ENCODE assay signal across 1 cellular context in the genomic region with DNA sequence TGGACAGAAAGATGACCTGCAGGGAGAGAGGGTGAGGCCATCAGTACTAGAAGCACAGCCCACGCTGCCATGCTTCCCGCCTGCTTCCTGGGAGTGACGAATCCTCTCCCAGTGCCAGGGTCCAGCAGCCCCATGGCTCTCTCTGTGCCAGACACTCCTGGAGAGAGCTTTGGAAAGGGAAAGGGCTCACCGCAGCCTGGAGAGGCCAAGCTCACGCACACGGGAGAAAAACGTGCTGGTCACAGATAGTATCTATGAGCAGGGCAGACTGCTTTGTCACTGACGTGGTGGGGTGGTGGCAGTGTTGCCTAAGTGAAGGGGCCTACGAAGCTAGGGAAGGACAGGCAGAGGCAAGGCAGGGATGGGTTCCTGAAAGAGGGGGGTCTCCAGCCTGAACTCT.
TF ChIP-seq lines count a peak whose summit lies in the region.

No MANE protein-coding gene starts in this region.

TF ChIP-seq in K562, 482 proteins besides CTCF, POLR2A, EP300 and RAD21 (continued from another document and continues in another):
- TF ChIP-seq, protein P1, sequence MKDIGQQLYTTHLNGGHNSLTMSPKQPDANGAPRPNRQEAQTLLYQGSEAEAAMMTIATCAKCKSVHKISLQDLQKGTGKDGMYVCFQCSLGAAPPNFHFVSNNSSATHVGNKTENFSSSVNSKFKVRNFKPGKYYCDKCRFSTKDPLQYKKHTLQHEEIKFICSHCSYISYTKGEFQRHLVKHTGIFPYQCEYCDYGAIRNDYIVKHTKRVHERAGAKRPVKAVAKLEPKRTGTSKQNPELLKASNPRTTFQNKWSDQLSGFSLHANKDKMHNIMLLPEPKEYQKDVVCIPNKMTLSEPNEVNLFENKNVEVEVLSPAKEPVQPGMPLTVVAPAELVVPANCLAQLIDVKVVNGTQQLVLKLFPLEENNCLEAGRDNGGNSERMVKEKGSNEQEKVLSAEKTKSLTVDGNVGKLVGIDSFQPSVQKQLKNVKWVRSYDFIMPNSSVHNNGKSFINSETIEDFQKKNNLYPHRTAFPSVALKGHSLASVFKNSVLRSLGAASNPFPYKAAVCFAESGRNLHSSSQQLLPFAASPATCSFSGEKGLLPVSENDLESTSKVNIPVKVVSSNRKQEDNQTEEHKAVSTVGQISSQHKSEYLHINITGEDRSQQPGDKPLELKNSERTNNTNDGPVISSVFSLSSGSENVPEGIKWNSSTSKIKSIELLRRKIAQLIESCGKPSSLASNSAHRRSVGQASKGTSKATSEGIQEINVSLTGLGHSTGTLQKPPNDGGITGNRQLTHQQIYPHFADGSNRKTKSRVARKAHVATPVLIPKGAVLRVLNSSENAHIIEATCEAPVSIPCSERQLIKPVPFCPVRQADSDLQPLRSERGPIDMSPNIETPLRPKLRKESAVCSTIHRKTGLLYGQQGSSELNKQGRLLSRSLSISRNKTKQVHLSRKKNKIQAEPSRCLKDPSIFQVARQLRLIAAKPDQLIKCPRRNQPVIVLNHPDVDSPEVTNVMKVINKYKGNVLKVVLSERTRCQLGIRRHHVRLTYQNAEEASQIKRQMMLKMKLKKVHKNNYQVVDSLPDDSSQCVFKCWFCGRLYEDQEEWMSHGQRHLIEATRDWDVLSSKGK (CRISPR knock-in tag; IDR thresholded peaks at IDR 0.05) = no peak
- TF ChIP-seq SNIP1 (IDR thresholded peaks at IDR 0.05; ENCODE audit: low read depth) (no peak), ZNF253 (CRISPR knock-in tag; conservative IDR thresholded peaks at IDR 0.05) (no peak), ZNF778 (CRISPR knock-in tag; IDR thresholded peaks at IDR 0.05) (no peak), CBFB (CRISPR knock-in tag; IDR thresholded peaks at IDR 0.05) (no peak), HMG20B (CRISPR knock-in tag; IDR thresholded peaks at IDR 0.05) (no peak), MIER1 (IDR thresholded peaks at IDR 0.05; ENCODE audit: low read depth) (no peak), ZNF354B (CRISPR knock-in tag; IDR thresholded peaks at IDR 0.05) (no peak), HNRNPUL1 (IDR thresholded peaks at IDR 0.05; ENCODE audit: low read length) (no peak), SLC30A9 (CRISPR knock-in tag; IDR thresholded peaks at IDR 0.05) (no peak), SRSF7 (optimal IDR thresholded peaks at IDR 0.05; ENCODE audit: low read depth, low read length) (no peak), ARID1B (IDR thresholded peaks at IDR 0.05) (peak; percentile 36), NR3C1 (CRISPR knock-in tag; IDR thresholded peaks at IDR 0.05) (no peak), RB1 (IDR thresholded peaks at IDR 0.05; ENCODE audit: low read depth) (no peak), KAT2B (IDR thresholded peaks at IDR 0.05; ENCODE audit: low read depth, low read length) (no peak), ZNF316 (IDR thresholded peaks at IDR 0.05) (0 out of 2 replicates have a peak, but pooled peaks have one; percentile 19), DACH1 (IDR thresholded peaks at IDR 0.05; ENCODE audit: partially characterized antibody) (no peak), GABPA (tag; conservative IDR thresholded peaks at IDR 0.05; ENCODE audit: low read depth) (no peak), ZNF143 (CRISPR knock-in tag; IDR thresholded peaks at IDR 0.05) (no peak), ZNF76 (CRISPR knock-in tag; IDR thresholded peaks at IDR 0.05; ENCODE audit: borderline replicate concordance) (no peak), STAT5A (IDR thresholded peaks at IDR 0.05; ENCODE audit: borderline replicate concordance, low read length) (no peak)
- TF ChIP-seq, protein P2, sequence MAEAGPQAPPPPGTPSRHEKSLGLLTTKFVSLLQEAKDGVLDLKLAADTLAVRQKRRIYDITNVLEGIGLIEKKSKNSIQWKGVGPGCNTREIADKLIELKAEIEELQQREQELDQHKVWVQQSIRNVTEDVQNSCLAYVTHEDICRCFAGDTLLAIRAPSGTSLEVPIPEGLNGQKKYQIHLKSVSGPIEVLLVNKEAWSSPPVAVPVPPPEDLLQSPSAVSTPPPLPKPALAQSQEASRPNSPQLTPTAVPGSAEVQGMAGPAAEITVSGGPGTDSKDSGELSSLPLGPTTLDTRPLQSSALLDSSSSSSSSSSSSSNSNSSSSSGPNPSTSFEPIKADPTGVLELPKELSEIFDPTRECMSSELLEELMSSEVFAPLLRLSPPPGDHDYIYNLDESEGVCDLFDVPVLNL (CRISPR knock-in tag; IDR thresholded peaks at IDR 0.05; ENCODE audit: low read depth) = no peak
- TF ChIP-seq, protein P3, sequence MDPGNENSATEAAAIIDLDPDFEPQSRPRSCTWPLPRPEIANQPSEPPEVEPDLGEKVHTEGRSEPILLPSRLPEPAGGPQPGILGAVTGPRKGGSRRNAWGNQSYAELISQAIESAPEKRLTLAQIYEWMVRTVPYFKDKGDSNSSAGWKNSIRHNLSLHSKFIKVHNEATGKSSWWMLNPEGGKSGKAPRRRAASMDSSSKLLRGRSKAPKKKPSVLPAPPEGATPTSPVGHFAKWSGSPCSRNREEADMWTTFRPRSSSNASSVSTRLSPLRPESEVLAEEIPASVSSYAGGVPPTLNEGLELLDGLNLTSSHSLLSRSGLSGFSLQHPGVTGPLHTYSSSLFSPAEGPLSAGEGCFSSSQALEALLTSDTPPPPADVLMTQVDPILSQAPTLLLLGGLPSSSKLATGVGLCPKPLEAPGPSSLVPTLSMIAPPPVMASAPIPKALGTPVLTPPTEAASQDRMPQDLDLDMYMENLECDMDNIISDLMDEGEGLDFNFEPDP (CRISPR knock-in tag; IDR thresholded peaks at IDR 0.05) = no peak
- TF ChIP-seq, protein P4, sequence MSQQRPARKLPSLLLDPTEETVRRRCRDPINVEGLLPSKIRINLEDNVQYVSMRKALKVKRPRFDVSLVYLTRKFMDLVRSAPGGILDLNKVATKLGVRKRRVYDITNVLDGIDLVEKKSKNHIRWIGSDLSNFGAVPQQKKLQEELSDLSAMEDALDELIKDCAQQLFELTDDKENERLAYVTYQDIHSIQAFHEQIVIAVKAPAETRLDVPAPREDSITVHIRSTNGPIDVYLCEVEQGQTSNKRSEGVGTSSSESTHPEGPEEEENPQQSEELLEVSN (IDR thresholded peaks at IDR 0.05; ENCODE audit: borderline replicate concordance in 1 of 2, extremely low read depth in 1 of 2, insufficient read depth in 1 of 2, insufficient read length in 1 of 2, low read depth in 1 of 2, low read length in 1 of 2, poor library complexity in 1 of 2, severe bottlenecking in 1 of 2) = peak in 1 of 2 experiments; percentile 46
- TF ChIP-seq, protein P5, sequence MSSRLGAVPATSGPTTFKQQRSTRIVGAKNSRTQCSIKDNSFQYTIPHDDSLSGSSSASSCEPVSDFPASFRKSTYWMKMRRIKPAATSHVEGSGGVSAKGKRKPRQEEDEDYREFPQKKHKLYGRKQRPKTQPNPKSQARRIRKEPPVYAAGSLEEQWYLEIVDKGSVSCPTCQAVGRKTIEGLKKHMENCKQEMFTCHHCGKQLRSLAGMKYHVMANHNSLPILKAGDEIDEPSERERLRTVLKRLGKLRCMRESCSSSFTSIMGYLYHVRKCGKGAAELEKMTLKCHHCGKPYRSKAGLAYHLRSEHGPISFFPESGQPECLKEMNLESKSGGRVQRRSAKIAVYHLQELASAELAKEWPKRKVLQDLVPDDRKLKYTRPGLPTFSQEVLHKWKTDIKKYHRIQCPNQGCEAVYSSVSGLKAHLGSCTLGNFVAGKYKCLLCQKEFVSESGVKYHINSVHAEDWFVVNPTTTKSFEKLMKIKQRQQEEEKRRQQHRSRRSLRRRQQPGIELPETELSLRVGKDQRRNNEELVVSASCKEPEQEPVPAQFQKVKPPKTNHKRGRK (tag; IDR thresholded peaks at IDR 0.05) = no peak
- TF ChIP-seq, protein P6, sequence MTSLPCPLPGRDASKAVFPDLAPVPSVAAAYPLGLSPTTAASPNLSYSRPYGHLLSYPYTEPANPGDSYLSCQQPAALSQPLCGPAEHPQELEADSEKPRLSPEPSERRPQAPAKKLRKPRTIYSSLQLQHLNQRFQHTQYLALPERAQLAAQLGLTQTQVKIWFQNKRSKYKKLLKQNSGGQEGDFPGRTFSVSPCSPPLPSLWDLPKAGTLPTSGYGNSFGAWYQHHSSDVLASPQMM (CRISPR knock-in tag; IDR thresholded peaks at IDR 0.05) = no peak
- TF ChIP-seq, protein P7, sequence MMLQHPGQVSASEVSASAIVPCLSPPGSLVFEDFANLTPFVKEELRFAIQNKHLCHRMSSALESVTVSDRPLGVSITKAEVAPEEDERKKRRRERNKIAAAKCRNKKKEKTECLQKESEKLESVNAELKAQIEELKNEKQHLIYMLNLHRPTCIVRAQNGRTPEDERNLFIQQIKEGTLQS (IDR thresholded peaks at IDR 0.05) = no peak
- TF ChIP-seq, protein P7 (CRISPR knock-in tag; conservative IDR thresholded peaks at IDR 0.05) = no peak
- TF ChIP-seq, protein P8, sequence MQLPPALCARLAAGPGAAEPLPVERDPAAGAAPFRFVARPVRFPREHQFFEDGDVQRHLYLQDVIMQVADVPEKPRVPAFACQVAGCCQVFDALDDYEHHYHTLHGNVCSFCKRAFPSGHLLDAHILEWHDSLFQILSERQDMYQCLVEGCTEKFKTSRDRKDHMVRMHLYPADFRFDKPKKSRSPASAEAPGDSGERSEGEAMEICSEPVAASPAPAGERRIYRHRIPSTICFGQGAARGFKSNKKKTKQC (CRISPR knock-in tag; IDR thresholded peaks at IDR 0.05) = no peak
- TF ChIP-seq, protein P9, sequence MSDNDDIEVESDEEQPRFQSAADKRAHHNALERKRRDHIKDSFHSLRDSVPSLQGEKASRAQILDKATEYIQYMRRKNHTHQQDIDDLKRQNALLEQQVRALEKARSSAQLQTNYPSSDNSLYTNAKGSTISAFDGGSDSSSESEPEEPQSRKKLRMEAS (CRISPR knock-in tag; IDR thresholded peaks at IDR 0.05) = peak; percentile 55; the same call in 1 of the 2 replicates
- TF ChIP-seq, protein P10, sequence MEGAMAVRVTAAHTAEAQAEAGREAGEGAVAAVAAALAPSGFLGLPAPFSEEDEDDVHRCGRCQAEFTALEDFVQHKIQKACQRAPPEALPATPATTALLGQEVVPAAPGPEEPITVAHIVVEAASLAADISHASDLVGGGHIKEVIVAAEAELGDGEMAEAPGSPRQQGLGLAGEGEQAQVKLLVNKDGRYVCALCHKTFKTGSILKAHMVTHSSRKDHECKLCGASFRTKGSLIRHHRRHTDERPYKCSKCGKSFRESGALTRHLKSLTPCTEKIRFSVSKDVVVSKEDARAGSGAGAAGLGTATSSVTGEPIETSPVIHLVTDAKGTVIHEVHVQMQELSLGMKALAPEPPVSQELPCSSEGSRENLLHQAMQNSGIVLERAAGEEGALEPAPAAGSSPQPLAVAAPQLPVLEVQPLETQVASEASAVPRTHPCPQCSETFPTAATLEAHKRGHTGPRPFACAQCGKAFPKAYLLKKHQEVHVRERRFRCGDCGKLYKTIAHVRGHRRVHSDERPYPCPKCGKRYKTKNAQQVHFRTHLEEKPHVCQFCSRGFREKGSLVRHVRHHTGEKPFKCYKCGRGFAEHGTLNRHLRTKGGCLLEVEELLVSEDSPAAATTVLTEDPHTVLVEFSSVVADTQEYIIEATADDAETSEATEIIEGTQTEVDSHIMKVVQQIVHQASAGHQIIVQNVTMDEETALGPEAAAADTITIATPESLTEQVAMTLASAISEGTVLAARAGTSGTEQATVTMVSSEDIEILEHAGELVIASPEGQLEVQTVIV (CRISPR knock-in tag; IDR thresholded peaks at IDR 0.05; ENCODE audit: borderline replicate concordance) = no peak
- TF ChIP-seq, protein P11, sequence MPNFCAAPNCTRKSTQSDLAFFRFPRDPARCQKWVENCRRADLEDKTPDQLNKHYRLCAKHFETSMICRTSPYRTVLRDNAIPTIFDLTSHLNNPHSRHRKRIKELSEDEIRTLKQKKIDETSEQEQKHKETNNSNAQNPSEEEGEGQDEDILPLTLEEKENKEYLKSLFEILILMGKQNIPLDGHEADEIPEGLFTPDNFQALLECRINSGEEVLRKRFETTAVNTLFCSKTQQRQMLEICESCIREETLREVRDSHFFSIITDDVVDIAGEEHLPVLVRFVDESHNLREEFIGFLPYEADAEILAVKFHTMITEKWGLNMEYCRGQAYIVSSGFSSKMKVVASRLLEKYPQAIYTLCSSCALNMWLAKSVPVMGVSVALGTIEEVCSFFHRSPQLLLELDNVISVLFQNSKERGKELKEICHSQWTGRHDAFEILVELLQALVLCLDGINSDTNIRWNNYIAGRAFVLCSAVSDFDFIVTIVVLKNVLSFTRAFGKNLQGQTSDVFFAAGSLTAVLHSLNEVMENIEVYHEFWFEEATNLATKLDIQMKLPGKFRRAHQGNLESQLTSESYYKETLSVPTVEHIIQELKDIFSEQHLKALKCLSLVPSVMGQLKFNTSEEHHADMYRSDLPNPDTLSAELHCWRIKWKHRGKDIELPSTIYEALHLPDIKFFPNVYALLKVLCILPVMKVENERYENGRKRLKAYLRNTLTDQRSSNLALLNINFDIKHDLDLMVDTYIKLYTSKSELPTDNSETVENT (CRISPR knock-in tag; IDR thresholded peaks at IDR 0.05) = no peak
- TF ChIP-seq, protein P12, sequence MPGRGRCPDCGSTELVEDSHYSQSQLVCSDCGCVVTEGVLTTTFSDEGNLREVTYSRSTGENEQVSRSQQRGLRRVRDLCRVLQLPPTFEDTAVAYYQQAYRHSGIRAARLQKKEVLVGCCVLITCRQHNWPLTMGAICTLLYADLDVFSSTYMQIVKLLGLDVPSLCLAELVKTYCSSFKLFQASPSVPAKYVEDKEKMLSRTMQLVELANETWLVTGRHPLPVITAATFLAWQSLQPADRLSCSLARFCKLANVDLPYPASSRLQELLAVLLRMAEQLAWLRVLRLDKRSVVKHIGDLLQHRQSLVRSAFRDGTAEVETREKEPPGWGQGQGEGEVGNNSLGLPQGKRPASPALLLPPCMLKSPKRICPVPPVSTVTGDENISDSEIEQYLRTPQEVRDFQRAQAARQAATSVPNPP (IDR thresholded peaks at IDR 0.05; ENCODE audit: borderline replicate concordance, insufficient read depth, insufficient read length) = no peak
- TF ChIP-seq, protein P13, sequence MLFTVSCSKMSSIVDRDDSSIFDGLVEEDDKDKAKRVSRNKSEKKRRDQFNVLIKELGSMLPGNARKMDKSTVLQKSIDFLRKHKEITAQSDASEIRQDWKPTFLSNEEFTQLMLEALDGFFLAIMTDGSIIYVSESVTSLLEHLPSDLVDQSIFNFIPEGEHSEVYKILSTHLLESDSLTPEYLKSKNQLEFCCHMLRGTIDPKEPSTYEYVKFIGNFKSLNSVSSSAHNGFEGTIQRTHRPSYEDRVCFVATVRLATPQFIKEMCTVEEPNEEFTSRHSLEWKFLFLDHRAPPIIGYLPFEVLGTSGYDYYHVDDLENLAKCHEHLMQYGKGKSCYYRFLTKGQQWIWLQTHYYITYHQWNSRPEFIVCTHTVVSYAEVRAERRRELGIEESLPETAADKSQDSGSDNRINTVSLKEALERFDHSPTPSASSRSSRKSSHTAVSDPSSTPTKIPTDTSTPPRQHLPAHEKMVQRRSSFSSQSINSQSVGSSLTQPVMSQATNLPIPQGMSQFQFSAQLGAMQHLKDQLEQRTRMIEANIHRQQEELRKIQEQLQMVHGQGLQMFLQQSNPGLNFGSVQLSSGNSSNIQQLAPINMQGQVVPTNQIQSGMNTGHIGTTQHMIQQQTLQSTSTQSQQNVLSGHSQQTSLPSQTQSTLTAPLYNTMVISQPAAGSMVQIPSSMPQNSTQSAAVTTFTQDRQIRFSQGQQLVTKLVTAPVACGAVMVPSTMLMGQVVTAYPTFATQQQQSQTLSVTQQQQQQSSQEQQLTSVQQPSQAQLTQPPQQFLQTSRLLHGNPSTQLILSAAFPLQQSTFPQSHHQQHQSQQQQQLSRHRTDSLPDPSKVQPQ (CRISPR knock-in tag; IDR thresholded peaks at IDR 0.05; ENCODE audit: borderline replicate concordance) = no peak
